In the genomic region with DNA sequence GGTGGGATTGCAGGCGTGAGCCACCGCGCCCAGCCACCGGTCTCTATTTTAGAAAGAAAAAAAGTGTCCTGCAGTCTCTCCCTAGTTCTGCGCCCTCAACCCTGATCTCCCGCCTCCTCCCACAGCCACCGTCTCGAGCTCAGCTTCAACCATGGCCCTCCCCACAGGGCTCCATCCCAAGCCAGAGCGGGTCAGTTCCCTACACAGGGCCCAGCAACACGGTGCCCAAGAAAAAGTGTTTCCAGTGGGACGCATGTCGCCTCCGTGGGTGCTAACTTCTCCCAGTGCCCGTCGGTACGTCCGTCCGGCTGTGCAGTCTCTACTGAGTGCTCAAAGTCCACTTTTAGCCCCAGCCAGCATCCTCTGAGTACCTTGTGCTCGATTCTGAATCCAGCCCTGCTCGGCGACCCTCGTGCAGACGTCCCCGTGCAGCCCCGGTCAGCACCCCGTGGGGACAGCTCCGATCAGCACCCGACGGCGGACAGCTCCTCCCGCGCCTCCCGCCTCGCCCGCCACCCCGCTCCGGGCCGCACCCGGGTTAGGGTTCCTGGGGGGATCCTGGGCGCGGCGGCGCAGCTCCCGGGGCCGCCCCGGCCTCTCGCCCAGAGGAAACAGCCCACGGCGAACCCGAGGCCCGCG, we compare ENCODE assay signal across 1 cellular context.
A peak's percentile ranks its signal among the peaks of the same experiment; 100 is the strongest.
TF ChIP-seq lines count a peak whose summit lies in the region.

No MANE protein-coding gene starts in this region.

TF ChIP-seq in HepG2, 621 proteins besides CTCF, POLR2A, EP300 and RAD21 (continued from another document and continues in another):
- TF ChIP-seq, protein P1, sequence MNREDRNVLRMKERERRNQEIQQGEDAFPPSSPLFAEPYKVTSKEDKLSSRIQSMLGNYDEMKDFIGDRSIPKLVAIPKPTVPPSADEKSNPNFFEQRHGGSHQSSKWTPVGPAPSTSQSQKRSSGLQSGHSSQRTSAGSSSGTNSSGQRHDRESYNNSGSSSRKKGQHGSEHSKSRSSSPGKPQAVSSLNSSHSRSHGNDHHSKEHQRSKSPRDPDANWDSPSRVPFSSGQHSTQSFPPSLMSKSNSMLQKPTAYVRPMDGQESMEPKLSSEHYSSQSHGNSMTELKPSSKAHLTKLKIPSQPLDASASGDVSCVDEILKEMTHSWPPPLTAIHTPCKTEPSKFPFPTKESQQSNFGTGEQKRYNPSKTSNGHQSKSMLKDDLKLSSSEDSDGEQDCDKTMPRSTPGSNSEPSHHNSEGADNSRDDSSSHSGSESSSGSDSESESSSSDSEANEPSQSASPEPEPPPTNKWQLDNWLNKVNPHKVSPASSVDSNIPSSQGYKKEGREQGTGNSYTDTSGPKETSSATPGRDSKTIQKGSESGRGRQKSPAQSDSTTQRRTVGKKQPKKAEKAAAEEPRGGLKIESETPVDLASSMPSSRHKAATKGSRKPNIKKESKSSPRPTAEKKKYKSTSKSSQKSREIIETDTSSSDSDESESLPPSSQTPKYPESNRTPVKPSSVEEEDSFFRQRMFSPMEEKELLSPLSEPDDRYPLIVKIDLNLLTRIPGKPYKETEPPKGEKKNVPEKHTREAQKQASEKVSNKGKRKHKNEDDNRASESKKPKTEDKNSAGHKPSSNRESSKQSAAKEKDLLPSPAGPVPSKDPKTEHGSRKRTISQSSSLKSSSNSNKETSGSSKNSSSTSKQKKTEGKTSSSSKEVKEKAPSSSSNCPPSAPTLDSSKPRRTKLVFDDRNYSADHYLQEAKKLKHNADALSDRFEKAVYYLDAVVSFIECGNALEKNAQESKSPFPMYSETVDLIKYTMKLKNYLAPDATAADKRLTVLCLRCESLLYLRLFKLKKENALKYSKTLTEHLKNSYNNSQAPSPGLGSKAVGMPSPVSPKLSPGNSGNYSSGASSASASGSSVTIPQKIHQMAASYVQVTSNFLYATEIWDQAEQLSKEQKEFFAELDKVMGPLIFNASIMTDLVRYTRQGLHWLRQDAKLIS (CRISPR knock-in tag; IDR thresholded peaks at IDR 0.05): peak; percentile 89
- TF ChIP-seq ZNF550 (CRISPR knock-in tag; IDR thresholded peaks at IDR 0.05; ENCODE audit: borderline replicate concordance): no peak
- peak; percentile 64 for TF ChIP-seq GATAD2A (CRISPR knock-in tag; IDR thresholded peaks at IDR 0.05)
- TF ChIP-seq GLI4 (CRISPR knock-in tag; IDR thresholded peaks at IDR 0.05; ENCODE audit: borderline replicate concordance): peak; percentile 99
- 0 out of 2 replicates have a peak, but pooled peaks have one; percentile 63 for TF ChIP-seq TRAFD1 (CRISPR knock-in tag; IDR thresholded peaks at IDR 0.05; ENCODE audit: borderline replicate concordance)
- TF ChIP-seq SCMH1 (CRISPR knock-in tag; IDR thresholded peaks at IDR 0.05; ENCODE audit: borderline replicate concordance): no peak
- TF ChIP-seq ZNF547 (CRISPR knock-in tag; IDR thresholded peaks at IDR 0.05): peak; percentile 99
- peak; percentile 98 for TF ChIP-seq LRRFIP1 (CRISPR knock-in tag; conservative IDR thresholded peaks at IDR 0.05)
- TF ChIP-seq KDM2A (CRISPR knock-in tag; IDR thresholded peaks at IDR 0.05; ENCODE audit: borderline replicate concordance, low read depth): peak; percentile 93
- no peak for TF ChIP-seq NONO (IDR thresholded peaks at IDR 0.05)
- peak; percentile 35; the same call in 1 of the 2 replicates for TF ChIP-seq NONO (CRISPR knock-in tag; conservative IDR thresholded peaks at IDR 0.05)
- 0 out of 2 replicates have a peak, but pooled peaks have one; percentile 64 for TF ChIP-seq SIX1 (CRISPR knock-in tag; IDR thresholded peaks at IDR 0.05; ENCODE audit: borderline replicate concordance)
- peak; percentile 98 for TF ChIP-seq ZNF205 (CRISPR knock-in tag; IDR thresholded peaks at IDR 0.05)
- TF ChIP-seq CHD4 (IDR thresholded peaks at IDR 0.05; ENCODE audit: borderline replicate concordance, low read length): no peak
- peak; percentile 55; the same call in 1 of the 2 replicates for TF ChIP-seq ZNF770 (CRISPR knock-in tag; IDR thresholded peaks at IDR 0.05)
- TF ChIP-seq KDM1A (CRISPR knock-in tag; IDR thresholded peaks at IDR 0.05): no peak; the same call in 1 of the 2 replicates
- TF ChIP-seq ZNF256 (CRISPR knock-in tag; conservative IDR thresholded peaks at IDR 0.05): peak; percentile 99
- peak; percentile 99 for TF ChIP-seq ZFP36L2 (CRISPR knock-in tag; IDR thresholded peaks at IDR 0.05)
- TF ChIP-seq MED1 (CRISPR knock-in tag; IDR thresholded peaks at IDR 0.05): peak; percentile 87
- peak; percentile 99; the same call in 1 of the 2 replicates for TF ChIP-seq ZNF790 (CRISPR knock-in tag; IDR thresholded peaks at IDR 0.05; ENCODE audit: borderline replicate concordance)
- no peak for TF ChIP-seq U2AF2 (IDR thresholded peaks at IDR 0.05; ENCODE audit: low read depth, low read length)
- TF ChIP-seq ZNF746 (CRISPR knock-in tag; IDR thresholded peaks at IDR 0.05): peak; percentile 84; the same call in 1 of the 2 replicates
- TF ChIP-seq, protein P2, sequence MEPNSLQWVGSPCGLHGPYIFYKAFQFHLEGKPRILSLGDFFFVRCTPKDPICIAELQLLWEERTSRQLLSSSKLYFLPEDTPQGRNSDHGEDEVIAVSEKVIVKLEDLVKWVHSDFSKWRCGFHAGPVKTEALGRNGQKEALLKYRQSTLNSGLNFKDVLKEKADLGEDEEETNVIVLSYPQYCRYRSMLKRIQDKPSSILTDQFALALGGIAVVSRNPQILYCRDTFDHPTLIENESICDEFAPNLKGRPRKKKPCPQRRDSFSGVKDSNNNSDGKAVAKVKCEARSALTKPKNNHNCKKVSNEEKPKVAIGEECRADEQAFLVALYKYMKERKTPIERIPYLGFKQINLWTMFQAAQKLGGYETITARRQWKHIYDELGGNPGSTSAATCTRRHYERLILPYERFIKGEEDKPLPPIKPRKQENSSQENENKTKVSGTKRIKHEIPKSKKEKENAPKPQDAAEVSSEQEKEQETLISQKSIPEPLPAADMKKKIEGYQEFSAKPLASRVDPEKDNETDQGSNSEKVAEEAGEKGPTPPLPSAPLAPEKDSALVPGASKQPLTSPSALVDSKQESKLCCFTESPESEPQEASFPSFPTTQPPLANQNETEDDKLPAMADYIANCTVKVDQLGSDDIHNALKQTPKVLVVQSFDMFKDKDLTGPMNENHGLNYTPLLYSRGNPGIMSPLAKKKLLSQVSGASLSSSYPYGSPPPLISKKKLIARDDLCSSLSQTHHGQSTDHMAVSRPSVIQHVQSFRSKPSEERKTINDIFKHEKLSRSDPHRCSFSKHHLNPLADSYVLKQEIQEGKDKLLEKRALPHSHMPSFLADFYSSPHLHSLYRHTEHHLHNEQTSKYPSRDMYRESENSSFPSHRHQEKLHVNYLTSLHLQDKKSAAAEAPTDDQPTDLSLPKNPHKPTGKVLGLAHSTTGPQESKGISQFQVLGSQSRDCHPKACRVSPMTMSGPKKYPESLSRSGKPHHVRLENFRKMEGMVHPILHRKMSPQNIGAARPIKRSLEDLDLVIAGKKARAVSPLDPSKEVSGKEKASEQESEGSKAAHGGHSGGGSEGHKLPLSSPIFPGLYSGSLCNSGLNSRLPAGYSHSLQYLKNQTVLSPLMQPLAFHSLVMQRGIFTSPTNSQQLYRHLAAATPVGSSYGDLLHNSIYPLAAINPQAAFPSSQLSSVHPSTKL (CRISPR knock-in tag; IDR thresholded peaks at IDR 0.05): peak; percentile 87
- TF ChIP-seq ZMYM4 (CRISPR knock-in tag; IDR thresholded peaks at IDR 0.05): peak; percentile 85
- no peak for TF ChIP-seq IKZF1 (IDR thresholded peaks at IDR 0.05)
- peak; percentile 64; the same call in 1 of the 2 replicates for TF ChIP-seq ZSCAN5A (CRISPR knock-in tag; IDR thresholded peaks at IDR 0.05; ENCODE audit: borderline replicate concordance)
- TF ChIP-seq ZNF780A (CRISPR knock-in tag; IDR thresholded peaks at IDR 0.05): peak; percentile 99
- TF ChIP-seq ZNF264 (CRISPR knock-in tag; IDR thresholded peaks at IDR 0.05): peak; percentile 97
- peak; percentile 97 for TF ChIP-seq ATF5 (CRISPR knock-in tag; IDR thresholded peaks at IDR 0.05; ENCODE audit: low read depth)
- TF ChIP-seq NAIF1 (CRISPR knock-in tag; IDR thresholded peaks at IDR 0.05; ENCODE audit: borderline replicate concordance): peak; percentile 72; the same call in 1 of the 2 replicates
- TF ChIP-seq ZNF639 (CRISPR knock-in tag; conservative IDR thresholded peaks at IDR 0.05): peak; percentile 97
- TF ChIP-seq ZZZ3 (CRISPR knock-in tag; IDR thresholded peaks at IDR 0.05; ENCODE audit: borderline replicate concordance): peak; percentile 95
- peak; percentile 96 for TF ChIP-seq ZNF552 (CRISPR knock-in tag; IDR thresholded peaks at IDR 0.05; ENCODE audit: borderline replicate concordance)
- TF ChIP-seq ZC3H13 (CRISPR knock-in tag; IDR thresholded peaks at IDR 0.05): peak; percentile 96
- TF ChIP-seq ZFYVE20 (CRISPR knock-in tag; IDR thresholded peaks at IDR 0.05; ENCODE audit: borderline replicate concordance, low read depth): peak; percentile 99
- peak; percentile 97 for TF ChIP-seq TP53 (CRISPR knock-in tag; conservative IDR thresholded peaks at IDR 0.05)
- no peak for TF ChIP-seq ASH2L (IDR thresholded peaks at IDR 0.05; ENCODE audit: insufficient read length, low read depth, low read length)
- TF ChIP-seq, protein P3, sequence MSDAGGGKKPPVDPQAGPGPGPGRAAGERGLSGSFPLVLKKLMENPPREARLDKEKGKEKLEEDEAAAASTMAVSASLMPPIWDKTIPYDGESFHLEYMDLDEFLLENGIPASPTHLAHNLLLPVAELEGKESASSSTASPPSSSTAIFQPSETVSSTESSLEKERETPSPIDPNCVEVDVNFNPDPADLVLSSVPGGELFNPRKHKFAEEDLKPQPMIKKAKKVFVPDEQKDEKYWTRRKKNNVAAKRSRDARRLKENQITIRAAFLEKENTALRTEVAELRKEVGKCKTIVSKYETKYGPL (CRISPR knock-in tag; IDR thresholded peaks at IDR 0.05): peak; percentile 99
- no peak for TF ChIP-seq NCOR1 (IDR thresholded peaks at IDR 0.05; ENCODE audit: borderline replicate concordance, low read length)
- TF ChIP-seq MIXL1 (CRISPR knock-in tag; IDR thresholded peaks at IDR 0.05): peak; percentile 94
- TF ChIP-seq CENPX (CRISPR knock-in tag; IDR thresholded peaks at IDR 0.05): no peak
